Comparison of ENCODE assay signal across 7 cellular contexts in genomic region chr17:68208651-68209050, GRCh38. TPM values are rescaled to one million over a fixed set of nuclear protein-coding genes. Genes with fewer than 3 reads are reported as not detected.
A peak's percentile ranks its signal among the peaks of the same experiment; 100 is the strongest.
DNase-seq lines count a peak whose midpoint lies in the region; ATAC-seq and TF ChIP-seq lines count a peak whose summit lies in the region.
"Not testable (repeated sequence)": the region's sequence is repeated elsewhere in the genome, so short reads cannot be mapped to it uniquely, and the experiment has no call there.

No MANE protein-coding gene starts in this region.

- peak overlapping the region in 5 of 8 donors; percentile 12 to 67 (median 36) for H3K4me3 Mint-ChIP-seq in CD4-positive, alpha-beta memory T cell
- H3K4me3 Mint-ChIP-seq in T-helper 1 cell treated with Interleukin-12 subunit alpha and Interleukin-12 subunit beta and Interleukin-4 antibody, amounts not matched to agents 30 μg/mL and 1 μg/mL, for 36 hours = peak overlapping the region; percentile 50
- H3K4me3 Mint-ChIP-seq in activated CD4-positive, alpha-beta memory T cell treated with anti-CD3 and anti-CD28 coated beads, Interleukin-2, amount 10 ng/mL, durations not matched to agents 7 days and 5 days = peak overlapping the region; percentile 26
- peak overlapping the region; percentile 62 to 74 (median 65) for H3K4me3 Mint-ChIP-seq in brain
- H3K4me3 Mint-ChIP-seq in natural killer cell treated with Interleukin-12 subunit alpha and Interleukin-12 subunit beta and Interleukin-15 and Interleukin-18, amount 100 ng/mL, for 72 hours = peak overlapping the region; percentile 53
- H3K4me3 Mint-ChIP-seq in stimulated activated naive B cell treated with anti-CD40 and anti-IgM and Interleukin-4, amounts not matched to agents 10 μg/mL and 1 μg/mL and 100 μg/mL, for 72 hours = peak overlapping the region; percentile 48 to 50

- intact Hi-C loops in CD4-positive, alpha-beta memory T cell (cut with micrococcal nuclease) = loop anchor here (10.0 kb wide), 1 partner anchor 256 kb away; no protein-coding TSS in a partner anchor
- intact Hi-C loops in esophagus muscularis mucosa (cut with DNase I) = not testable (repeated sequence)

- H3K4me1 Mint-ChIP-seq in CD4-positive, alpha-beta memory T cell = peaks cover 34 to 50% (median 45%) of the 10 kb centered on the region in 4 donors
- peaks cover 30% of the 10 kb centered on the region for H3K4me1 Mint-ChIP-seq in T-helper 1 cell treated with Interleukin-12 subunit alpha and Interleukin-12 subunit beta and Interleukin-4 antibody, amounts not matched to agents 30 μg/mL and 1 μg/mL, for 36 hours (ENCODE audit: low read depth)
- peaks cover 41% of the 10 kb centered on the region for H3K4me1 Mint-ChIP-seq in activated CD4-positive, alpha-beta memory T cell treated with anti-CD3 and anti-CD28 coated beads, Interleukin-2, amount 10 ng/mL, durations not matched to agents 7 days and 5 days
- peaks cover 38% of the 10 kb centered on the region for H3K4me1 Mint-ChIP-seq in brain
- H3K4me1 Mint-ChIP-seq in natural killer cell treated with Interleukin-12 subunit alpha and Interleukin-12 subunit beta and Interleukin-15 and Interleukin-18, amount 100 ng/mL, for 72 hours (ENCODE audit: low read depth in 2 of 2) = peaks cover 38 to 40% of the 10 kb centered on the region in 2 donors
- peaks cover 28 to 54% of the 10 kb centered on the region in 2 donors for H3K4me1 Mint-ChIP-seq in stimulated activated naive B cell treated with anti-CD40 and anti-IgM and Interleukin-4, amounts not matched to agents 10 μg/mL and 1 μg/mL and 100 μg/mL, for 72 hours

- CTCF ChIA-PET in CD4-positive, alpha-beta memory T cell (lab: Charles Lee; ENCODE audit: partially characterized antibody) = interaction anchor here (0.6 to 1.2 kb wide), 6 partner anchors 30 to 280 kb away, joined by 3 to 5 read pairs (median 3); partner anchors contain the start of gene AMZ2
- CTCF ChIA-PET in activated CD4-positive, alpha-beta memory T cell treated with anti-CD3 and anti-CD28 coated beads, Interleukin-2, amount 10 ng/mL, durations not matched to agents 7 days and 5 days (lab: Charles Lee) = interaction anchor here (0.9 to 1.3 kb wide), 2 partner anchors 223 to 229 kb away, joined by 3 to 4 read pairs; no protein-coding TSS in a partner anchor

- not testable (repeated sequence) for H3K9me3 ChIP-seq in CD4-positive, alpha-beta memory T cell (ENCODE audit: control insufficient read depth in 1 of 2, low read length in 2 of 2); esophagus muscularis mucosa

- not testable (repeated sequence) for ATAC-seq in natural killer cell treated with Interleukin-12 subunit alpha and Interleukin-12 subunit beta and Interleukin-15 and Interleukin-18, amount 100 ng/mL, for 72 hours; stimulated activated naive B cell treated with anti-CD40 and anti-IgM and Interleukin-4, amounts not matched to agents 10 μg/mL and 1 μg/mL and 100 μg/mL, for 72 hours (replicated peaks)

- POLR2A ChIA-PET in CD4-positive, alpha-beta memory T cell (lab: Charles Lee; ENCODE audit: partially characterized antibody) = interaction anchor here (0.6 to 1.4 kb wide), 4 partner anchors 24 to 249 kb away, joined by 3 to 5 read pairs (median 4); partner anchors contain the start of genes AMZ2 and WIPI1
- POLR2A ChIA-PET in activated CD4-positive, alpha-beta memory T cell treated with anti-CD3 and anti-CD28 coated beads, Interleukin-2, amount 10 ng/mL, durations not matched to agents 7 days and 5 days (lab: Charles Lee) = interaction anchor here (1.6 kb wide), 1 partner anchor 25 kb away, joined by 5 read pairs; no protein-coding TSS in a partner anchor

- H3K9me3 Mint-ChIP-seq in CD4-positive, alpha-beta memory T cell; T-helper 1 cell treated with Interleukin-12 subunit alpha and Interleukin-12 subunit beta and Interleukin-4 antibody, amounts not matched to agents 30 μg/mL and 1 μg/mL, for 36 hours; activated CD4-positive, alpha-beta memory T cell treated with anti-CD3 and anti-CD28 coated beads, Interleukin-2, amount 10 ng/mL, durations not matched to agents 7 days and 5 days; brain; natural killer cell treated with Interleukin-12 subunit alpha and Interleukin-12 subunit beta and Interleukin-15 and Interleukin-18, amount 100 ng/mL, for 72 hours; stimulated activated naive B cell treated with anti-CD40 and anti-IgM and Interleukin-4, amounts not matched to agents 10 μg/mL and 1 μg/mL and 100 μg/mL, for 72 hours: not testable (repeated sequence)

- H3K36me3 ChIP-seq in CD4-positive, alpha-beta memory T cell (ENCODE audit: insufficient read depth, low read length) = peaks cover 18% of the 10 kb centered on the region
- peaks cover 0 to 20% (median 2%) of the 10 kb centered on the region in 4 donors for H3K36me3 ChIP-seq in esophagus muscularis mucosa

- not testable (repeated sequence) for TF ChIP-seq POLR2A in esophagus muscularis mucosa (IDR thresholded peaks at IDR 0.05; ENCODE audit: low read depth)

- peak overlapping the region in 3 of 7 donors; percentile 30 to 65 (median 31) for H3K27ac Mint-ChIP-seq in CD4-positive, alpha-beta memory T cell
- H3K27ac Mint-ChIP-seq in T-helper 1 cell treated with Interleukin-12 subunit alpha and Interleukin-12 subunit beta and Interleukin-4 antibody, amounts not matched to agents 30 μg/mL and 1 μg/mL, for 36 hours; activated CD4-positive, alpha-beta memory T cell treated with anti-CD3 and anti-CD28 coated beads, Interleukin-2, amount 10 ng/mL, durations not matched to agents 7 days and 5 days; natural killer cell treated with Interleukin-12 subunit alpha and Interleukin-12 subunit beta and Interleukin-15 and Interleukin-18, amount 100 ng/mL, for 72 hours: not testable (repeated sequence)
- H3K27ac Mint-ChIP-seq in brain = peak overlapping the region in 1 of 5 experiments; percentile 76
- peak overlapping the region; percentile 73 for H3K27ac Mint-ChIP-seq in stimulated activated naive B cell treated with anti-CD40 and anti-IgM and Interleukin-4, amounts not matched to agents 10 μg/mL and 1 μg/mL and 100 μg/mL, for 72 hours

- not testable (repeated sequence) for TF ChIP-seq EP300 in esophagus muscularis mucosa (IDR thresholded peaks at IDR 0.05)

- H3K4me3 ChIP-seq in CD4-positive, alpha-beta memory T cell (ENCODE audit: low read length in 2 of 2); esophagus muscularis mucosa: not testable (repeated sequence)

- H3K27me3 Mint-ChIP-seq in CD4-positive, alpha-beta memory T cell; T-helper 1 cell treated with Interleukin-12 subunit alpha and Interleukin-12 subunit beta and Interleukin-4 antibody, amounts not matched to agents 30 μg/mL and 1 μg/mL, for 36 hours (ENCODE audit: low read depth); activated CD4-positive, alpha-beta memory T cell treated with anti-CD3 and anti-CD28 coated beads, Interleukin-2, amount 10 ng/mL, durations not matched to agents 7 days and 5 days; brain; natural killer cell treated with Interleukin-12 subunit alpha and Interleukin-12 subunit beta and Interleukin-15 and Interleukin-18, amount 100 ng/mL, for 72 hours; stimulated activated naive B cell treated with anti-CD40 and anti-IgM and Interleukin-4, amounts not matched to agents 10 μg/mL and 1 μg/mL and 100 μg/mL, for 72 hours: not testable (repeated sequence)

- H3K27me3 ChIP-seq in CD4-positive, alpha-beta memory T cell (ENCODE audit: insufficient read depth, low read length); esophagus muscularis mucosa: not testable (repeated sequence)

- H3K4me1 ChIP-seq in CD4-positive, alpha-beta memory T cell (ENCODE audit: insufficient read depth, low read length) = peaks cover 48% of the 10 kb centered on the region
- H3K4me1 ChIP-seq in esophagus muscularis mucosa = peaks cover 19 to 29% (median 22%) of the 10 kb centered on the region in 4 donors

- DNase-seq in CD4-positive, alpha-beta memory T cell; activated CD4-positive, alpha-beta memory T cell treated with anti-CD3 and anti-CD28 coated beads, Interleukin-2, amount 10 ng/mL, durations not matched to agents 7 days and 5 days; natural killer cell treated with Interleukin-12 subunit alpha and Interleukin-12 subunit beta and Interleukin-15 and Interleukin-18, amount 100 ng/mL, for 72 hours (ENCODE audit: low spot score); stimulated activated naive B cell treated with anti-CD40 and anti-IgM and Interleukin-4, amounts not matched to agents 10 μg/mL and 1 μg/mL and 100 μg/mL, for 72 hours: not testable (repeated sequence)
- peak; percentile 55 for DNase-seq in esophagus muscularis mucosa (ENCODE audit: extremely low spot score)

- 97% methylated on average over 19 of the region's 19 CpGs for WGBS in esophagus muscularis mucosa

- H3K36me3 Mint-ChIP-seq in CD4-positive, alpha-beta memory T cell = peaks cover 34 to 45% of the 10 kb centered on the region in 2 donors
- H3K36me3 Mint-ChIP-seq in T-helper 1 cell treated with Interleukin-12 subunit alpha and Interleukin-12 subunit beta and Interleukin-4 antibody, amounts not matched to agents 30 μg/mL and 1 μg/mL, for 36 hours (ENCODE audit: low read depth) = peaks cover 38% of the 10 kb centered on the region
- peaks cover 44% of the 10 kb centered on the region for H3K36me3 Mint-ChIP-seq in activated CD4-positive, alpha-beta memory T cell treated with anti-CD3 and anti-CD28 coated beads, Interleukin-2, amount 10 ng/mL, durations not matched to agents 7 days and 5 days (ENCODE audit: low read depth)
- peaks cover 42% of the 10 kb centered on the region for H3K36me3 Mint-ChIP-seq in brain
- not testable (repeated sequence) for H3K36me3 Mint-ChIP-seq in natural killer cell treated with Interleukin-12 subunit alpha and Interleukin-12 subunit beta and Interleukin-15 and Interleukin-18, amount 100 ng/mL, for 72 hours
- peaks cover 32 to 52% of the 10 kb centered on the region in 2 donors for H3K36me3 Mint-ChIP-seq in stimulated activated naive B cell treated with anti-CD40 and anti-IgM and Interleukin-4, amounts not matched to agents 10 μg/mL and 1 μg/mL and 100 μg/mL, for 72 hours

- not testable (repeated sequence) for TF ChIP-seq CTCF in brain (conservative IDR thresholded peaks at IDR 0.05); esophagus muscularis mucosa (IDR thresholded peaks at IDR 0.05)

- H3K27ac ChIP-seq in CD4-positive, alpha-beta memory T cell (ENCODE audit: low read depth, low read length); esophagus muscularis mucosa (replicated peaks in 1 of 4): not testable (repeated sequence)

RNA-seq across cellular contexts. Expression of gene AMZ2, which starts 39.2 kb away (rescaled TPM):
- total RNA-seq in CD4-positive, alpha-beta memory T cell = 10 to 100 TPM; 66.1 to 81.2 TPM
- 100 to 1,000 TPM; 114 to 161 TPM for polyA plus RNA-seq in CD4-positive, alpha-beta memory T cell
- 100 to 1,000 TPM; 106 to 121 TPM for total RNA-seq in activated CD4-positive, alpha-beta memory T cell treated with anti-CD3 and anti-CD28 coated beads, Interleukin-2, amount 10 ng/mL, durations not matched to agents 7 days and 5 days
- 142 TPM for polyA plus RNA-seq in brain (ENCODE audit: insufficient read depth, low read depth, low replicate concordance)
- total RNA-seq in esophagus muscularis mucosa = 10 to 100 TPM; 38.2 to 69.9 (median 60.1) TPM
- total RNA-seq in natural killer cell treated with Interleukin-12 subunit alpha and Interleukin-12 subunit beta and Interleukin-15 and Interleukin-18, amount 100 ng/mL, for 72 hours = 10 to 100 TPM; 47.1 to 62.2 TPM
